ENCODE assay signal across 1 cellular context in genomic region chr1:227782226-227782625, GRCh38.
TF ChIP-seq lines count a peak whose summit lies in the region.

No MANE protein-coding gene starts in this region.

TF ChIP-seq in HepG2, 621 proteins besides CTCF, POLR2A, EP300 and RAD21 (continued from another document):
- TF ChIP-seq ZNF687 (CRISPR knock-in tag; IDR thresholded peaks at IDR 0.05) (no peak), ZNF292 (CRISPR knock-in tag; IDR thresholded peaks at IDR 0.05; ENCODE audit: borderline replicate concordance, low read depth) (no peak), TOPORS (CRISPR knock-in tag; IDR thresholded peaks at IDR 0.05) (no peak), PAXIP1 (CRISPR knock-in tag; conservative IDR thresholded peaks at IDR 0.05) (no peak), ZNF101 (CRISPR knock-in tag; IDR thresholded peaks at IDR 0.05; ENCODE audit: borderline replicate concordance, low read depth) (no peak)
